Comparison of ENCODE assay signal across 9 cellular contexts in the genomic region with DNA sequence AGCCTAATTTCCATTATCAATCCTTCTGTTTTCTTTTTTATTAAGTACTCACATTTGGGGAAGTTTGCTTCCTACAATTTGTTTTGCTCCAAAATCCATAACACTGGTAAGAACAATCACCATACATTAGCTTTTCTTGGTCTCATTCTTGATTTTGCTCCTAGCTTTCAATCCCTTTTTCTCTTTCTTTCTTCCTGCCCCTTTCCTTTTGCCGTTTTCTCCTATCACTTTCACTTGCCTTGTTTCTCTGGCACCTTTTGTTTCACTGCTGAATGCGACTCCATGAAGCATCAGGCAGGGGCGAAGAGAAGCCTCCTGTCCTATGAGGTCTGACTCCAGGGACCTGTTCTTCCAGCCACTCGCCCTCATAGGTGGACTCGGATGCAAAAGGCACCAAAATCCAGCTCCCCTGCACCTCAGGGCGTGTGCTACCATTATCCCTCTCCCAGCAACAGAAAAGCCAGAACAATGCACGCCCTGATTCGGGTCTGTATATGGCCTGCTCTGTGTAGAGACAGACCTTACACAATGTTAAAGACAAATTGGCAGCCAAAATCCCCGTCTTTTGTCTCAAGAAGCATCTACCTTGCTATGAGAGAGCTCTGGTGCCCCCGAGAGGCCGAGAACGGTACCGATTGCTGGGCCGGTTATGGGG.
A peak's percentile ranks its signal among the peaks of the same experiment; 100 is the strongest.
DNase-seq lines count a peak whose midpoint lies in the region; ATAC-seq and TF ChIP-seq lines count a peak whose summit lies in the region.
"Had no signal": no experiment of that assay in that cellular context is flagged by ENCODE, and none has a peak within 500 bp of the region (broad histone marks: within the 10 kb centered on the region; RNA-seq: fewer than 3 reads in every experiment).

No MANE protein-coding gene starts in this region.

- peak; percentile 73 for TF ChIP-seq RAD21 in Ishikawa (IDR thresholded peaks at IDR 0.05; ENCODE audit: low read depth)

- no peak overlapping the region for H3K4me2 ChIP-seq in OCI-LY1 (ENCODE audit: low read length)
- no peak overlapping the region for H3K4me2 ChIP-seq in mammary epithelial cell (ENCODE audit: insufficient read depth, low read depth, low read length)

- intact Hi-C loops in mammary epithelial cell (cut with micrococcal nuclease), result loop anchor here (1.0 to 2.0 kb wide), 3 partner anchors 391 to 902 kb away; partner anchors contain the start of gene EPHB1

- no peak overlapping the region for H3K9ac ChIP-seq in OCI-LY1 (ENCODE audit: low read length)
- no peak overlapping the region for H3K9ac ChIP-seq in mammary epithelial cell (ENCODE audit: insufficient read depth, low read length)

- H3K9me3 ChIP-seq in OCI-LY1 (ENCODE audit: low read length), result no peaks in the 10 kb centered on the region
- no peaks in the 10 kb centered on the region for H3K9me3 ChIP-seq in mammary epithelial cell (replicated peaks; ENCODE audit: insufficient read depth, low read length)

- no peak overlapping the region for H3K27ac Mint-ChIP-seq in T-cell
- H3K27ac Mint-ChIP-seq: activated naive CD4-positive, alpha-beta T cell treated with anti-CD3 and anti-CD28 coated beads, Interleukin-2, amount 50 U/mL, for 24 hours had no signal

- H3K79me2 ChIP-seq in OCI-LY1 (ENCODE audit: insufficient read depth, low read length) (no peaks in the 10 kb centered on the region), mammary epithelial cell (ENCODE audit: insufficient read depth, low read length) (no peaks in the 10 kb centered on the region)

- 16% methylated on average over 14 of the region's 14 CpGs for WGBS in mammary epithelial cell (ENCODE audit: low coverage, missing lambda C conversion rate)

- dilution Hi-C loops in mammary epithelial cell (cut with HindIII; ENCODE audit: low sequenced_read_pairs), result no loop called here

- no peaks in the 10 kb centered on the region for H3F3A ChIP-seq in OCI-LY1 (ENCODE audit: insufficient read depth, low read length)

- no TSS peak for BruUV-seq in mammary epithelial cell (replicated peaks; lab: Mats Ljungman, UMichigan)

- CTCF ChIA-PET in mammary epithelial cell (lab: Charles Lee; ENCODE audit: low non-redundant PET), result no interaction called here
- CTCF ChIA-PET in T-cell (lab: Charles Lee), result no interaction called here

- H2AFZ ChIP-seq in OCI-LY1 (ENCODE audit: low read length), result no peak overlapping the region
- H2AFZ ChIP-seq in mammary epithelial cell (ENCODE audit: low read depth, low read length), result peak overlapping the region; percentile 7

- H3K4me3 ChIP-seq in OCI-LY1 (ENCODE audit: low read depth, low read length, poor library complexity, severe bottlenecking) (no peak overlapping the region), mammary epithelial cell (replicated peaks in 1 of 3; ENCODE audit: insufficient read depth in 1 of 3, low read depth in 2 of 3, low read length in 3 of 3) (no peak overlapping the region)

- H3K27ac ChIP-seq in OCI-LY1 (ENCODE audit: low read depth, low read length, poor library complexity, severe bottlenecking) (no peak overlapping the region), mammary epithelial cell (ENCODE audit: insufficient read depth, low read depth, low read length) (no peak overlapping the region)

- no peaks in the 10 kb centered on the region for H3K27me3 ChIP-seq in OCI-LY1 (ENCODE audit: insufficient read depth, low read length)
- no peaks in the 10 kb centered on the region for H3K27me3 ChIP-seq in mammary epithelial cell (ENCODE audit: insufficient read depth, low read length)

- no peaks in the 10 kb centered on the region for H3K36me3 Mint-ChIP-seq in T-cell
- H3K36me3 Mint-ChIP-seq: activated naive CD4-positive, alpha-beta T cell treated with anti-CD3 and anti-CD28 coated beads, Interleukin-2, amount 50 U/mL, for 24 hours had no signal

- H4K20me1 ChIP-seq in OCI-LY1 (ENCODE audit: insufficient read depth, low read length) (no peaks in the 10 kb centered on the region), mammary epithelial cell (ENCODE audit: insufficient read depth, low read length) (no peaks in the 10 kb centered on the region)

- no peak for ATAC-seq in T-cell (replicated peaks in 1 of 4)

- POLR2A ChIA-PET in T-cell (lab: Charles Lee), result no interaction called here

- in situ Hi-C loops in mammary epithelial cell (cut with MboI; ENCODE audit: low sequenced_read_pairs in 2 of 2), result loop anchor here in 1 of 2 donors (25.0 kb wide), 1 partner anchor 891 kb away; no protein-coding TSS in a partner anchor

- no peaks in the 10 kb centered on the region for H3K4me1 Mint-ChIP-seq in T-cell
- H3K4me1 Mint-ChIP-seq: activated naive CD4-positive, alpha-beta T cell treated with anti-CD3 and anti-CD28 coated beads, Interleukin-2, amount 50 U/mL, for 24 hours had no signal

- H3K9me2 ChIP-seq in OCI-LY1 (ENCODE audit: low read depth, low read length), result no peaks in the 10 kb centered on the region

- peaks cover 3% of the 10 kb centered on the region in 2 donors for H3K27me3 Mint-ChIP-seq in T-cell

- DNase-seq in Daoy (ENCODE audit: low read depth), result peak; percentile 73
- peak; percentile 39 for DNase-seq in GM20000 (ENCODE audit: low spot score)
- peak; percentile 40 for DNase-seq in mammary epithelial cell
- peak; percentile 92 for DNase-seq in islet precursor cell
- peak; percentile 57 for DNase-seq in stromal cell of bone marrow (ENCODE audit: low read depth)
- DNase-seq in T-cell, result no peak

- TF ChIP-seq CTCF in GM20000 (IDR thresholded peaks at IDR 0.05; ENCODE audit: extremely low read depth, missing control alignments) (peak; percentile 24), OCI-LY1 (IDR thresholded peaks at IDR 0.05; ENCODE audit: low read length) (peak; percentile 97), mammary epithelial cell (conservative IDR thresholded peaks at IDR 0.05 in 1 of 2, IDR thresholded peaks at IDR 0.05 in 1 of 2; ENCODE audit: extremely low read depth in 1 of 2, insufficient read depth in 1 of 2, low read depth in 1 of 2, low read length in 2 of 2) (peak; percentile 77 to 79)

- H3K4me1 ChIP-seq in OCI-LY1 (ENCODE audit: insufficient read depth, low read length, severe bottlenecking) (peaks cover 9% of the 10 kb centered on the region), mammary epithelial cell (ENCODE audit: insufficient read depth, low read length) (no peaks in the 10 kb centered on the region)

- H3K4me3 Mint-ChIP-seq in T-cell, result no peak overlapping the region
- H3K4me3 Mint-ChIP-seq: activated naive CD4-positive, alpha-beta T cell treated with anti-CD3 and anti-CD28 coated beads, Interleukin-2, amount 50 U/mL, for 24 hours had no signal

- no peaks in the 10 kb centered on the region for H3K36me3 ChIP-seq in OCI-LY1 (ENCODE audit: insufficient read depth, low read length)
- no peaks in the 10 kb centered on the region for H3K36me3 ChIP-seq in mammary epithelial cell (ENCODE audit: insufficient read depth, low read length)

- TF ChIP-seq EP300 in Ishikawa (IDR thresholded peaks at IDR 0.05; ENCODE audit: borderline replicate concordance), result no peak

- H3K9me3 Mint-ChIP-seq in T-cell, result peaks cover 1 to 8% (median 6%) of the 10 kb centered on the region in 3 donors

TF ChIP-seq in Ishikawa, 13 proteins besides CTCF, POLR2A, EP300 and RAD21:
- TF ChIP-seq REST (IDR thresholded peaks at IDR 0.05; ENCODE audit: low read depth) (no peak), MAX (IDR thresholded peaks at IDR 0.05) (no peak), TCF12 (IDR thresholded peaks at IDR 0.05; ENCODE audit: low read depth) (no peak), EGR1 (IDR thresholded peaks at IDR 0.05) (no peak)

Comparison
In these comparisons a context has a peak if more than half of its experiments do, and no peak if none do; other contexts are left out.
1. DNase-seq: peak in Daoy (single experiment), GM20000 (single experiment), mammary epithelial cell (single experiment), islet precursor cell (single experiment) and stromal cell of bone marrow (single experiment); none in T-cell (0 of 34).
2. CTCF ChIP-seq: peak in every context shown above with its lines; median percentile 97 in OCI-LY1; 78 in mammary epithelial cell; 24 in GM20000.